Comparison of ENCODE assay signal across 1 cellular context in genomic region chr9:113056191-113057106, GRCh38.
TF ChIP-seq lines count a peak whose summit lies in the region.

TSS of gene ZFP37 (minus strand) at chr9:113056724. CDS start at chr9:113056688, 36 bp downstream.

TF ChIP-seq in HepG2, 621 proteins besides CTCF, POLR2A, EP300 and RAD21 (continued from another document and continues in another):
- TF ChIP-seq ZNF605 (CRISPR knock-in tag; IDR thresholded peaks at IDR 0.05), result no peak
- TF ChIP-seq ARHGAP35 (CRISPR knock-in tag; IDR thresholded peaks at IDR 0.05; ENCODE audit: borderline replicate concordance), result peak; percentile 45; the same call in 1 of the 2 replicates
- TF ChIP-seq PITX1 (CRISPR knock-in tag; IDR thresholded peaks at IDR 0.05), result no peak; the same call in 1 of the 2 replicates
- TF ChIP-seq, protein P1, sequence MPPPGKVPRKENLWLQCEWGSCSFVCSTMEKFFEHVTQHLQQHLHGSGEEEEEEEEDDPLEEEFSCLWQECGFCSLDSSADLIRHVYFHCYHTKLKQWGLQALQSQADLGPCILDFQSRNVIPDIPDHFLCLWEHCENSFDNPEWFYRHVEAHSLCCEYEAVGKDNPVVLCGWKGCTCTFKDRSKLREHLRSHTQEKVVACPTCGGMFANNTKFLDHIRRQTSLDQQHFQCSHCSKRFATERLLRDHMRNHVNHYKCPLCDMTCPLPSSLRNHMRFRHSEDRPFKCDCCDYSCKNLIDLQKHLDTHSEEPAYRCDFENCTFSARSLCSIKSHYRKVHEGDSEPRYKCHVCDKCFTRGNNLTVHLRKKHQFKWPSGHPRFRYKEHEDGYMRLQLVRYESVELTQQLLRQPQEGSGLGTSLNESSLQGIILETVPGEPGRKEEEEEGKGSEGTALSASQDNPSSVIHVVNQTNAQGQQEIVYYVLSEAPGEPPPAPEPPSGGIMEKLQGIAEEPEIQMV (CRISPR knock-in tag; IDR thresholded peaks at IDR 0.05; ENCODE audit: low read depth), result no peak
- TF ChIP-seq, protein P2, sequence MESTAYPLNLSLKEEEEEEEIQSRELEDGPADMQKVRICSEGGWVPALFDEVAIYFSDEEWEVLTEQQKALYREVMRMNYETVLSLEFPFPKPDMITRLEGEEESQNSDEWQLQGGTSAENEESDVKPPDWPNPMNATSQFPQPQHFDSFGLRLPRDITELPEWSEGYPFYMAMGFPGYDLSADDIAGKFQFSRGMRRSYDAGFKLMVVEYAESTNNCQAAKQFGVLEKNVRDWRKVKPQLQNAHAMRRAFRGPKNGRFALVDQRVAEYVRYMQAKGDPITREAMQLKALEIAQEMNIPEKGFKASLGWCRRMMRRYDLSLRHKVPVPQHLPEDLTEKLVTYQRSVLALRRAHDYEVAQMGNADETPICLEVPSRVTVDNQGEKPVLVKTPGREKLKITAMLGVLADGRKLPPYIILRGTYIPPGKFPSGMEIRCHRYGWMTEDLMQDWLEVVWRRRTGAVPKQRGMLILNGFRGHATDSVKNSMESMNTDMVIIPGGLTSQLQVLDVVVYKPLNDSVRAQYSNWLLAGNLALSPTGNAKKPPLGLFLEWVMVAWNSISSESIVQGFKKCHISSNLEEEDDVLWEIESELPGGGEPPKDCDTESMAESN (CRISPR knock-in tag; conservative IDR thresholded peaks at IDR 0.05), result peak; percentile 33; the same call in 1 of the 2 replicates
- no peak for TF ChIP-seq GPN1 (CRISPR knock-in tag; IDR thresholded peaks at IDR 0.05; ENCODE audit: borderline replicate concordance)
- TF ChIP-seq, protein P3, sequence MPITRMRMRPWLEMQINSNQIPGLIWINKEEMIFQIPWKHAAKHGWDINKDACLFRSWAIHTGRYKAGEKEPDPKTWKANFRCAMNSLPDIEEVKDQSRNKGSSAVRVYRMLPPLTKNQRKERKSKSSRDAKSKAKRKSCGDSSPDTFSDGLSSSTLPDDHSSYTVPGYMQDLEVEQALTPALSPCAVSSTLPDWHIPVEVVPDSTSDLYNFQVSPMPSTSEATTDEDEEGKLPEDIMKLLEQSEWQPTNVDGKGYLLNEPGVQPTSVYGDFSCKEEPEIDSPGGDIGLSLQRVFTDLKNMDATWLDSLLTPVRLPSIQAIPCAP (CRISPR knock-in tag; IDR thresholded peaks at IDR 0.05; ENCODE audit: low read depth), result no peak
- peak; percentile 71; the same call in 1 of the 2 replicates for TF ChIP-seq ZSCAN29 (CRISPR knock-in tag; conservative IDR thresholded peaks at IDR 0.05)
- no peak for TF ChIP-seq PATZ1 (CRISPR knock-in tag; IDR thresholded peaks at IDR 0.05)
- no peak for TF ChIP-seq ARNT2 (CRISPR knock-in tag; IDR thresholded peaks at IDR 0.05; ENCODE audit: low read depth)
- TF ChIP-seq, protein P4, sequence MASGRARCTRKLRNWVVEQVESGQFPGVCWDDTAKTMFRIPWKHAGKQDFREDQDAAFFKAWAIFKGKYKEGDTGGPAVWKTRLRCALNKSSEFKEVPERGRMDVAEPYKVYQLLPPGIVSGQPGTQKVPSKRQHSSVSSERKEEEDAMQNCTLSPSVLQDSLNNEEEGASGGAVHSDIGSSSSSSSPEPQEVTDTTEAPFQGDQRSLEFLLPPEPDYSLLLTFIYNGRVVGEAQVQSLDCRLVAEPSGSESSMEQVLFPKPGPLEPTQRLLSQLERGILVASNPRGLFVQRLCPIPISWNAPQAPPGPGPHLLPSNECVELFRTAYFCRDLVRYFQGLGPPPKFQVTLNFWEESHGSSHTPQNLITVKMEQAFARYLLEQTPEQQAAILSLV (CRISPR knock-in tag; IDR thresholded peaks at IDR 0.05; ENCODE audit: borderline replicate concordance), result peak; percentile 50; the same call in 1 of the 2 replicates
- peak; percentile 79; the same call in 1 of the 2 replicates for TF ChIP-seq ZNF337 (CRISPR knock-in tag; IDR thresholded peaks at IDR 0.05; ENCODE audit: borderline replicate concordance, low read depth)
- TF ChIP-seq CEBPB (IDR thresholded peaks at IDR 0.05; ENCODE audit: borderline replicate concordance, low read depth, low read length), result no peak
- no peak for TF ChIP-seq TEAD2 (CRISPR knock-in tag; IDR thresholded peaks at IDR 0.05)
- no peak for TF ChIP-seq DMAP1 (CRISPR knock-in tag; IDR thresholded peaks at IDR 0.05)
- peak; percentile 76 for TF ChIP-seq SALL1 (CRISPR knock-in tag; IDR thresholded peaks at IDR 0.05)
- peak; percentile 92; the same call in 1 of the 2 replicates for TF ChIP-seq ZNF350 (CRISPR knock-in tag; IDR thresholded peaks at IDR 0.05; ENCODE audit: borderline replicate concordance, low read depth)
- no peak; the same call in 1 of the 2 replicates for TF ChIP-seq ZNF841 (CRISPR knock-in tag; IDR thresholded peaks at IDR 0.05; ENCODE audit: borderline replicate concordance)
- no peak for TF ChIP-seq WIZ (CRISPR knock-in tag; IDR thresholded peaks at IDR 0.05)
- TF ChIP-seq ZNF652 (CRISPR knock-in tag; IDR thresholded peaks at IDR 0.05; ENCODE audit: borderline replicate concordance, low read depth), result no peak
- TF ChIP-seq, protein P5, sequence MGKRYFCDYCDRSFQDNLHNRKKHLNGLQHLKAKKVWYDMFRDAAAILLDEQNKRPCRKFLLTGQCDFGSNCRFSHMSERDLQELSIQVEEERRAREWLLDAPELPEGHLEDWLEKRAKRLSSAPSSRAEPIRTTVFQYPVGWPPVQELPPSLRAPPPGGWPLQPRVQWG (CRISPR knock-in tag; IDR thresholded peaks at IDR 0.05; ENCODE audit: borderline replicate concordance, low read depth), result no peak
- TF ChIP-seq AKAP8 (CRISPR knock-in tag; IDR thresholded peaks at IDR 0.05), result no peak
- TF ChIP-seq KLF9 (CRISPR knock-in tag; IDR thresholded peaks at IDR 0.05; ENCODE audit: low read depth), result no peak
- TF ChIP-seq ZFP90 (CRISPR knock-in tag; IDR thresholded peaks at IDR 0.05; ENCODE audit: borderline replicate concordance), result no peak
- TF ChIP-seq ZNF451 (CRISPR knock-in tag; IDR thresholded peaks at IDR 0.05), result no peak
- TF ChIP-seq ZNF550 (CRISPR knock-in tag; IDR thresholded peaks at IDR 0.05; ENCODE audit: borderline replicate concordance), result 0 out of 2 replicates have a peak, but pooled peaks have one; percentile 68
- TF ChIP-seq, protein P6, sequence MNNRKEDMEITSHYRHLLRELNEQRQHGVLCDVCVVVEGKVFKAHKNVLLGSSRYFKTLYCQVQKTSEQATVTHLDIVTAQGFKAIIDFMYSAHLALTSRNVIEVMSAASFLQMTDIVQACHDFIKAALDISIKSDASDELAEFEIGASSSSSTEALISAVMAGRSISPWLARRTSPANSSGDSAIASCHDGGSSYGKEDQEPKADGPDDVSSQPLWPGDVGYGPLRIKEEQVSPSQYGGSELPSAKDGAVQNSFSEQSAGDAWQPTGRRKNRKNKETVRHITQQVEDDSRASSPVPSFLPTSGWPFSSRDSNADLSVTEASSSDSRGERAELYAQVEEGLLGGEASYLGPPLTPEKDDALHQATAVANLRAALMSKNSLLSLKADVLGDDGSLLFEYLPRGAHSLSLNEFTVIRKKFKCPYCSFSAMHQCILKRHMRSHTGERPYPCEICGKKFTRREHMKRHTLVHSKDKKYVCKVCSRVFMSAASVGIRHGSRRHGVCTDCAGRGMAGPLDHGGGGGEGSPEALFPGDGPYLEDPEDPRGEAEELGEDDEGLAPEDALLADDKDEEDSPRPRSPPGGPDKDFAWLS (CRISPR knock-in tag; IDR thresholded peaks at IDR 0.05; ENCODE audit: borderline replicate concordance), result 0 out of 2 replicates have a peak, but pooled peaks have one; percentile 53
- peak; percentile 52; the same call in 1 of the 2 replicates for TF ChIP-seq ZNF598 (CRISPR knock-in tag; IDR thresholded peaks at IDR 0.05; ENCODE audit: borderline replicate concordance)
- TF ChIP-seq NPAS2 (CRISPR knock-in tag; IDR thresholded peaks at IDR 0.05; ENCODE audit: borderline replicate concordance), result no peak
- no peak for TF ChIP-seq DR1 (CRISPR knock-in tag; IDR thresholded peaks at IDR 0.05)
- TF ChIP-seq ZEB1 (IDR thresholded peaks at IDR 0.05; ENCODE audit: insufficient replicate concordance, low read depth), result no peak
- TF ChIP-seq SMARCC2 (IDR thresholded peaks at IDR 0.05), result no peak
- TF ChIP-seq, protein P7, sequence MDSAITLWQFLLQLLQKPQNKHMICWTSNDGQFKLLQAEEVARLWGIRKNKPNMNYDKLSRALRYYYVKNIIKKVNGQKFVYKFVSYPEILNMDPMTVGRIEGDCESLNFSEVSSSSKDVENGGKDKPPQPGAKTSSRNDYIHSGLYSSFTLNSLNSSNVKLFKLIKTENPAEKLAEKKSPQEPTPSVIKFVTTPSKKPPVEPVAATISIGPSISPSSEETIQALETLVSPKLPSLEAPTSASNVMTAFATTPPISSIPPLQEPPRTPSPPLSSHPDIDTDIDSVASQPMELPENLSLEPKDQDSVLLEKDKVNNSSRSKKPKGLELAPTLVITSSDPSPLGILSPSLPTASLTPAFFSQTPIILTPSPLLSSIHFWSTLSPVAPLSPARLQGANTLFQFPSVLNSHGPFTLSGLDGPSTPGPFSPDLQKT (CRISPR knock-in tag; IDR thresholded peaks at IDR 0.05; ENCODE audit: borderline replicate concordance), result no peak
- no peak for TF ChIP-seq HDAC6 (IDR thresholded peaks at IDR 0.05; ENCODE audit: low read depth, low read length)
- TF ChIP-seq, protein P8, sequence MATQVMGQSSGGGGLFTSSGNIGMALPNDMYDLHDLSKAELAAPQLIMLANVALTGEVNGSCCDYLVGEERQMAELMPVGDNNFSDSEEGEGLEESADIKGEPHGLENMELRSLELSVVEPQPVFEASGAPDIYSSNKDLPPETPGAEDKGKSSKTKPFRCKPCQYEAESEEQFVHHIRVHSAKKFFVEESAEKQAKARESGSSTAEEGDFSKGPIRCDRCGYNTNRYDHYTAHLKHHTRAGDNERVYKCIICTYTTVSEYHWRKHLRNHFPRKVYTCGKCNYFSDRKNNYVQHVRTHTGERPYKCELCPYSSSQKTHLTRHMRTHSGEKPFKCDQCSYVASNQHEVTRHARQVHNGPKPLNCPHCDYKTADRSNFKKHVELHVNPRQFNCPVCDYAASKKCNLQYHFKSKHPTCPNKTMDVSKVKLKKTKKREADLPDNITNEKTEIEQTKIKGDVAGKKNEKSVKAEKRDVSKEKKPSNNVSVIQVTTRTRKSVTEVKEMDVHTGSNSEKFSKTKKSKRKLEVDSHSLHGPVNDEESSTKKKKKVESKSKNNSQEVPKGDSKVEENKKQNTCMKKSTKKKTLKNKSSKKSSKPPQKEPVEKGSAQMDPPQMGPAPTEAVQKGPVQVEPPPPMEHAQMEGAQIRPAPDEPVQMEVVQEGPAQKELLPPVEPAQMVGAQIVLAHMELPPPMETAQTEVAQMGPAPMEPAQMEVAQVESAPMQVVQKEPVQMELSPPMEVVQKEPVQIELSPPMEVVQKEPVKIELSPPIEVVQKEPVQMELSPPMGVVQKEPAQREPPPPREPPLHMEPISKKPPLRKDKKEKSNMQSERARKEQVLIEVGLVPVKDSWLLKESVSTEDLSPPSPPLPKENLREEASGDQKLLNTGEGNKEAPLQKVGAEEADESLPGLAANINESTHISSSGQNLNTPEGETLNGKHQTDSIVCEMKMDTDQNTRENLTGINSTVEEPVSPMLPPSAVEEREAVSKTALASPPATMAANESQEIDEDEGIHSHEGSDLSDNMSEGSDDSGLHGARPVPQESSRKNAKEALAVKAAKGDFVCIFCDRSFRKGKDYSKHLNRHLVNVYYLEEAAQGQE (IDR thresholded peaks at IDR 0.05; ENCODE audit: borderline replicate concordance in 1 of 2, low read depth in 1 of 2, low read length in 2 of 2), result no peak
- no peak for TF ChIP-seq ZNF335 (CRISPR knock-in tag; IDR thresholded peaks at IDR 0.05)
- TF ChIP-seq TBX3 (IDR thresholded peaks at IDR 0.05; ENCODE audit: borderline replicate concordance), result no peak
- TF ChIP-seq, protein P9, sequence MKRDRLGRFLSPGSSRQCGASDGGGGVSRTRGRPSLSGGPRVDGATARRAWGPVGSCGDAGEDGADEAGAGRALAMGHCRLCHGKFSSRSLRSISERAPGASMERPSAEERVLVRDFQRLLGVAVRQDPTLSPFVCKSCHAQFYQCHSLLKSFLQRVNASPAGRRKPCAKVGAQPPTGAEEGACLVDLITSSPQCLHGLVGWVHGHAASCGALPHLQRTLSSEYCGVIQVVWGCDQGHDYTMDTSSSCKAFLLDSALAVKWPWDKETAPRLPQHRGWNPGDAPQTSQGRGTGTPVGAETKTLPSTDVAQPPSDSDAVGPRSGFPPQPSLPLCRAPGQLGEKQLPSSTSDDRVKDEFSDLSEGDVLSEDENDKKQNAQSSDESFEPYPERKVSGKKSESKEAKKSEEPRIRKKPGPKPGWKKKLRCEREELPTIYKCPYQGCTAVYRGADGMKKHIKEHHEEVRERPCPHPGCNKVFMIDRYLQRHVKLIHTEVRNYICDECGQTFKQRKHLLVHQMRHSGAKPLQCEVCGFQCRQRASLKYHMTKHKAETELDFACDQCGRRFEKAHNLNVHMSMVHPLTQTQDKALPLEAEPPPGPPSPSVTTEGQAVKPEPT (CRISPR knock-in tag; IDR thresholded peaks at IDR 0.05; ENCODE audit: low read depth), result 0 out of 2 replicates have a peak, but pooled peaks have one; percentile 47
- 0 out of 2 replicates have a peak, but pooled peaks have one; percentile 55 for TF ChIP-seq TP53 (CRISPR knock-in tag; conservative IDR thresholded peaks at IDR 0.05)
- peak; percentile 78 for TF ChIP-seq ZBTB21 (CRISPR knock-in tag; IDR thresholded peaks at IDR 0.05)
- TF ChIP-seq MEIS1 (CRISPR knock-in tag; IDR thresholded peaks at IDR 0.05; ENCODE audit: borderline replicate concordance), result peak; percentile 86; the same call in 1 of the 2 replicates
- peak; percentile 44 for TF ChIP-seq SRSF1 (optimal IDR thresholded peaks at IDR 0.05; ENCODE audit: low read depth, low read length)
- peak; percentile 73 for TF ChIP-seq GABPA (IDR thresholded peaks at IDR 0.05; ENCODE audit: low read depth, low read length)
- TF ChIP-seq GABPA (CRISPR knock-in tag; IDR thresholded peaks at IDR 0.05; ENCODE audit: low read depth), result peak; percentile 94
- TF ChIP-seq, protein P10, sequence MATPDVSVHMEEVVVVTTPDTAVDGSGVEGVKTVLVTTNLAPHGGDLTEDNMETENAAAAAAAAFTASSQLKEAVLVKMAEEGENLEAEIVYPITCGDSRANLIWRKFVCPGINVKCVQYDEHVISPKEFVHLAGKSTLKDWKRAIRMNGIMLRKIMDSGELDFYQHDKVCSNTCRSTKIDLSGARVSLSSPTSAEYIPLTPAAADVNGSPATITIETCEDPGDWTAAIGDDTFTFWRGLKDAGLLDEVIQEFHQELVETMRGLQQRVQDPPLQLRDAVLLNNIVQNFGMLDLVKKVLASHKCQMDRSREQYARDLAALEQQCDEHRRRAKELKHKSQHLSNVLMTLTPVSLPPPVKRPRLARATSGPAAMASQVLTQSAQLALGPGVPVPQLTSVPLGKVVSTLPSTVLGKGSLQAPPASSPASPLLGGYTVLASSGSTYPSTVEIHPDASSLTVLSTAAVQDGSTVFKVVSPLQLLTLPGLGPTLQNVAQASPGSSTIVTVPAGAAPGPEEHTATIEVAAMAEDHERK (CRISPR knock-in tag; IDR thresholded peaks at IDR 0.05; ENCODE audit: low read depth), result no peak
- TF ChIP-seq NFATC3 (CRISPR knock-in tag; IDR thresholded peaks at IDR 0.05), result no peak; the same call in 1 of the 2 replicates
- no peak for TF ChIP-seq RBAK (CRISPR knock-in tag; IDR thresholded peaks at IDR 0.05)
- peak; percentile 85; the same call in 1 of the 2 replicates for TF ChIP-seq KMT2B (CRISPR knock-in tag; IDR thresholded peaks at IDR 0.05)
